In genomic region chr12:2004113-2004929, GRCh38 we compare ENCODE assay signal across 1 cellular context.
TF ChIP-seq lines count a peak whose summit lies in the region.

DCP1B (minus strand) TSS chr12:2004457; CDS start chr12:2004431, 26 bp downstream.

TF ChIP-seq in HepG2, 621 proteins besides CTCF, POLR2A, EP300 and RAD21 (continued from another document and continues in another):
- no peak for TF ChIP-seq AKNA (CRISPR knock-in tag; IDR thresholded peaks at IDR 0.05; ENCODE audit: borderline replicate concordance)
- TF ChIP-seq MEIS1 (CRISPR knock-in tag; IDR thresholded peaks at IDR 0.05; ENCODE audit: borderline replicate concordance), result peak; percentile 72; the same call in 1 of the 2 replicates
- TF ChIP-seq BRD4 (CRISPR knock-in tag; IDR thresholded peaks at IDR 0.05), result peak; percentile 97
- TF ChIP-seq ZNF138 (CRISPR knock-in tag; IDR thresholded peaks at IDR 0.05; ENCODE audit: low read depth), result 0 out of 2 replicates have a peak, but pooled peaks have one; percentile 30
- TF ChIP-seq TFDP1 (CRISPR knock-in tag; IDR thresholded peaks at IDR 0.05; ENCODE audit: borderline replicate concordance), result peak; percentile 80
- peak; percentile 82; the same call in 1 of the 2 replicates for TF ChIP-seq ZFP41 (CRISPR knock-in tag; IDR thresholded peaks at IDR 0.05; ENCODE audit: borderline replicate concordance)
- TF ChIP-seq ZNF512B (CRISPR knock-in tag; IDR thresholded peaks at IDR 0.05; ENCODE audit: borderline replicate concordance), result 0 out of 2 replicates have a peak, but pooled peaks have one; percentile 53
- TF ChIP-seq UBTF (CRISPR knock-in tag; IDR thresholded peaks at IDR 0.05), result peak; percentile 92
- 0 out of 2 replicates have a peak, but pooled peaks have one; percentile 25 for TF ChIP-seq ZNF276 (CRISPR knock-in tag; IDR thresholded peaks at IDR 0.05; ENCODE audit: low read depth)
- no peak for TF ChIP-seq NFIC (IDR thresholded peaks at IDR 0.05; ENCODE audit: low read length)
- TF ChIP-seq ISX (CRISPR knock-in tag; conservative IDR thresholded peaks at IDR 0.05), result no peak
- no peak for TF ChIP-seq NBN (conservative IDR thresholded peaks at IDR 0.05)
- peak; percentile 97 for TF ChIP-seq ZFX (CRISPR knock-in tag; IDR thresholded peaks at IDR 0.05; ENCODE audit: low read depth)
- peak; percentile 96 for TF ChIP-seq ZNF883 (CRISPR knock-in tag; IDR thresholded peaks at IDR 0.05; ENCODE audit: not compliant biosample characterization)
- peak; percentile 83; the same call in 1 of the 2 replicates for TF ChIP-seq ZZZ3 (CRISPR knock-in tag; IDR thresholded peaks at IDR 0.05; ENCODE audit: borderline replicate concordance)
- TF ChIP-seq ZBTB25 (CRISPR knock-in tag; IDR thresholded peaks at IDR 0.05), result peak; percentile 80
- TF ChIP-seq EEA1 (CRISPR knock-in tag; IDR thresholded peaks at IDR 0.05; ENCODE audit: borderline replicate concordance), result peak; percentile 93; the same call in 1 of the 2 replicates
- no peak for TF ChIP-seq AGO1 (IDR thresholded peaks at IDR 0.05; ENCODE audit: low read depth, low read length, poor library complexity, severe bottlenecking)
- no peak for TF ChIP-seq ZNF354B (CRISPR knock-in tag; IDR thresholded peaks at IDR 0.05)
- TF ChIP-seq DMTF1 (CRISPR knock-in tag; IDR thresholded peaks at IDR 0.05), result no peak
- TF ChIP-seq SMARCC2 (IDR thresholded peaks at IDR 0.05), result no peak
- TF ChIP-seq KLF16 (CRISPR knock-in tag; IDR thresholded peaks at IDR 0.05), result peak in 1 of 2 experiments; percentile 91; a peak in 2 of 4 replicates
- peak; percentile 54; the same call in 1 of the 2 replicates for TF ChIP-seq ZNF256 (CRISPR knock-in tag; conservative IDR thresholded peaks at IDR 0.05)
- no peak for TF ChIP-seq RAD51 (IDR thresholded peaks at IDR 0.05; ENCODE audit: borderline replicate concordance)
- TF ChIP-seq TCF7L2 (IDR thresholded peaks at IDR 0.05; ENCODE audit: low read depth, low read length), result no peak
- no peak; the same call in 1 of the 2 replicates for TF ChIP-seq ATF7-NPFF (CRISPR knock-in tag; IDR thresholded peaks at IDR 0.05; ENCODE audit: low read depth)
- no peak for TF ChIP-seq FOXO4 (CRISPR knock-in tag; conservative IDR thresholded peaks at IDR 0.05)
- TF ChIP-seq ARNTL (CRISPR knock-in tag; IDR thresholded peaks at IDR 0.05), result peak; percentile 83
- peak; percentile 94 for TF ChIP-seq ZNF740 (CRISPR knock-in tag; IDR thresholded peaks at IDR 0.05)
- no peak for TF ChIP-seq SMYD3 (CRISPR knock-in tag; IDR thresholded peaks at IDR 0.05)
- TF ChIP-seq ZNF605 (CRISPR knock-in tag; IDR thresholded peaks at IDR 0.05), result peak; percentile 37
- TF ChIP-seq ZFP37 (CRISPR knock-in tag; IDR thresholded peaks at IDR 0.05; ENCODE audit: borderline replicate concordance), result peak; percentile 72; the same call in 1 of the 2 replicates
- TF ChIP-seq ZFP36L1 (CRISPR knock-in tag; IDR thresholded peaks at IDR 0.05), result 0 out of 2 replicates have a peak, but pooled peaks have one; percentile 19
- TF ChIP-seq ZNF264 (CRISPR knock-in tag; IDR thresholded peaks at IDR 0.05), result 0 out of 2 replicates have a peak, but pooled peaks have one; percentile 23
- no peak for TF ChIP-seq GTF2F1 (IDR thresholded peaks at IDR 0.05; ENCODE audit: low read length)
- peak; percentile 91; the same call in 1 of the 2 replicates for TF ChIP-seq MIER3 (CRISPR knock-in tag; IDR thresholded peaks at IDR 0.05; ENCODE audit: borderline replicate concordance)
- no peak for TF ChIP-seq ZNF75D (CRISPR knock-in tag; IDR thresholded peaks at IDR 0.05; ENCODE audit: borderline replicate concordance)
- peak; percentile 89 for TF ChIP-seq THAP11 (CRISPR knock-in tag; IDR thresholded peaks at IDR 0.05)
